3 cellular contexts compared by ENCODE assay signal in genomic region chr6:168671028-168671862, GRCh38.
A peak's percentile ranks its signal among the peaks of the same experiment; 100 is the strongest.
TF ChIP-seq lines count a peak whose summit lies in the region.

No MANE protein-coding gene starts in this region.

TF ChIP-seq in A549, 52 proteins besides CTCF, POLR2A, EP300 and RAD21:
- TF ChIP-seq MAFK (IDR thresholded peaks at IDR 0.05; ENCODE audit: partially characterized antibody) (peak; percentile 43), ZNF302 (CRISPR knock-in tag; IDR thresholded peaks at IDR 0.05) (no peak)

TF ChIP-seq in K562, 482 proteins besides CTCF, POLR2A, EP300 and RAD21:
- no peak for TF ChIP-seq IRF1 (CRISPR knock-in tag; IDR thresholded peaks at IDR 0.05; ENCODE audit: borderline replicate concordance)
- peak; percentile 40; the same call in 1 of the 2 replicates for TF ChIP-seq C11orf30 (IDR thresholded peaks at IDR 0.05; ENCODE audit: low read depth)
- no peak for TF ChIP-seq HDAC3 (IDR thresholded peaks at IDR 0.05; ENCODE audit: borderline replicate concordance, partially characterized antibody)
- no peak for TF ChIP-seq SIN3B (IDR thresholded peaks at IDR 0.05; ENCODE audit: low read depth)
- peak; percentile 30; the same call in 1 of the 2 replicates for TF ChIP-seq MAFG (tag; conservative IDR thresholded peaks at IDR 0.05)
- no peak for TF ChIP-seq ATF2 (CRISPR knock-in tag; IDR thresholded peaks at IDR 0.05)
- TF ChIP-seq MED1 (CRISPR knock-in tag; IDR thresholded peaks at IDR 0.05; ENCODE audit: borderline replicate concordance), result no peak
- peak; percentile 26; the same call in 1 of the 2 replicates for TF ChIP-seq MAFF (IDR thresholded peaks at IDR 0.05; ENCODE audit: low read length)
- TF ChIP-seq ZNF217 (CRISPR knock-in tag; IDR thresholded peaks at IDR 0.05), result no peak
- peak; percentile 55; the same call in 1 of the 2 replicates for TF ChIP-seq ZNF316 (IDR thresholded peaks at IDR 0.05)
TF ChIP-seq in K562: peak in this region for 4.

TF ChIP-seq in HepG2, 621 proteins besides CTCF, POLR2A, EP300 and RAD21:
- TF ChIP-seq MAFK (conservative IDR thresholded peaks at IDR 0.05 in 1 of 2, IDR thresholded peaks at IDR 0.05 in 1 of 2; ENCODE audit: low read length in 2 of 2), result peak; percentile 75 to 84
- TF ChIP-seq HOXA3 (CRISPR knock-in tag; IDR thresholded peaks at IDR 0.05), result no peak
- no peak for TF ChIP-seq KDM6A (CRISPR knock-in tag; IDR thresholded peaks at IDR 0.05; ENCODE audit: low read depth)
- no peak for TF ChIP-seq KLF6 (CRISPR knock-in tag; IDR thresholded peaks at IDR 0.05)
- no peak for TF ChIP-seq ATF6 (CRISPR knock-in tag; conservative IDR thresholded peaks at IDR 0.05)
- TF ChIP-seq MAFF (IDR thresholded peaks at IDR 0.05; ENCODE audit: low read depth, low read length), result peak; percentile 71
- no peak for TF ChIP-seq ZBTB1 (CRISPR knock-in tag; IDR thresholded peaks at IDR 0.05; ENCODE audit: borderline replicate concordance)
- TF ChIP-seq ZNF460 (CRISPR knock-in tag; IDR thresholded peaks at IDR 0.05; ENCODE audit: borderline replicate concordance), result no peak
